Comparison of ENCODE assay signal across 28 cellular contexts in the genomic region with DNA sequence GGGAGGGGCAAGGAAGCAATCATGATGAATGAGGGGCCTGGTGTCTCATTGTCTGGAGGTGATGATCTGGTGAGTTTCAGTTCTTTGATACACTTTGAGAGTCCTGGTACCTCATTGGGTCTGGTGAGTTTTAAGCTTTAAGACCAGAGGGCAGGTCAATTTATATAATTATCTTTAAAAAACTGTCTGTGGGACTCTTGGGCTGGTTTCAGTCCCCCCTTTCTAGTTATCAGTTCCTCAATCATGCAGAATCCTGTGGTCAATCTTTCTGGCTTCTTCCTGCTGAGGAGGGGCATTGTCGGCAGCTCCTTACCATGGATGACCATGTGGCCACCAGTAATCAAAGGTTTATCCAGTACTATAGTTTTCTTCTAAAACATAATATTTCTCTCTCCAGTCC.
"Had no signal": no experiment of that assay in that cellular context is flagged by ENCODE, and none has a peak within 500 bp of the region (broad histone marks: within the 10 kb centered on the region; RNA-seq: fewer than 3 reads in every experiment).

No MANE protein-coding gene starts in this region.

- H3K27ac Mint-ChIP-seq: mesothelial cell of epicardium; naive B cell; naive thymus-derived CD8-positive, alpha-beta T cell had no signal

- H3K27me3 ChIP-seq: dorsolateral prefrontal cortex, esophagus squamous epithelium, gastrocnemius medialis, heart right ventricle, left lung had no signal

- H3K27ac ChIP-seq: coronary artery, epithelial cell of prostate, esophagus squamous epithelium, gastrocnemius medialis, heart right ventricle, left lung, lower lobe of right lung had no signal

- H3K4me3 ChIP-seq: coronary artery, dorsolateral prefrontal cortex, esophagus squamous epithelium, gastrocnemius medialis, heart right ventricle, left lung, lower lobe of right lung, mucosa of descending colon had no signal

- H3K36me3 ChIP-seq: esophagus squamous epithelium, gastrocnemius medialis, heart right ventricle, left lung, lower lobe of right lung had no signal

- H3K27me3 Mint-ChIP-seq: naive B cell; naive thymus-derived CD8-positive, alpha-beta T cell had no signal

- FAIRE-seq: endometrium, islet of Langerhans, keratinocyte had no signal

- H3K4me3 Mint-ChIP-seq: mesothelial cell of epicardium; naive B cell; naive thymus-derived CD8-positive, alpha-beta T cell had no signal

- H3K9me3 ChIP-seq: esophagus squamous epithelium, lower lobe of right lung, mucosa of descending colon had no signal

- H3K36me3 Mint-ChIP-seq: naive B cell; naive thymus-derived CD8-positive, alpha-beta T cell had no signal

- H3K4me1 Mint-ChIP-seq: mesothelial cell of epicardium; naive B cell; naive thymus-derived CD8-positive, alpha-beta T cell had no signal

- DNase-seq: dermis blood vessel endothelial cell; dorsolateral prefrontal cortex; effector CD4-positive, alpha-beta T cell; effector memory CD4-positive, alpha-beta T cell; erythroblast; esophagus squamous epithelium; foreskin fibroblast; foreskin melanocyte; gastrocnemius medialis; glutamatergic neuron; head of caudate nucleus; heart right ventricle; hippocampal formation; left cardiac atrium; left lung; left ventricle myocardium superior; lower lobe of right lung; mesenchymal stem cell; mucosa of descending colon; naive B cell; naive thymus-derived CD8-positive, alpha-beta T cell had no signal

- ATAC-seq: esophagus mucosa; gastrocnemius medialis; heart right ventricle; left cardiac atrium; left lung; left ventricle myocardium superior; lower lobe of right lung; mucosa of descending colon; naive thymus-derived CD8-positive, alpha-beta T cell had no signal

- H3K4me1 ChIP-seq: esophagus squamous epithelium, gastrocnemius medialis, heart right ventricle, left lung, lower lobe of right lung had no signal
